8 cellular contexts compared by ENCODE assay signal in the genomic region with DNA sequence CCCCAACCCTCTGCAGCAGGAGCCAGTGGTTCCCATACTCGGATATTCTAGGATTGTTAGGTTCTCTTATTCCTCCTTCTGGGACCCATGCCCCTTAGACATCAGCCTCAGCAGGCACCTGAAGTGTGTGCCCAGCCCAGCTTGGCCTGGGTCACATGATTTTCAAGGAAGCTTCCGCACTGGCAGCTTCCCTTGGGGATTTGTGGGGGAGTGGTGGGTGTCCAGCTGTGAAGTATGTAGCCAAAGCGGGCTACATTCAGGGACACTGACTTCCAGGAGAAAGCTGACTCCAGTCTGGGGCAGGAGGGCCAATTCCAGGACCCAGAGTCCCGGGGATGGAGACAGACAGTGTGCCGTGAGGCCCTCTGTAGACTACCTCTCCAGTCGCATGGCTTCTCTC. TPM values are rescaled to one million over a fixed set of nuclear protein-coding genes. Genes with fewer than 3 reads are reported as not detected.
DNase-seq lines count a peak whose midpoint lies in the region; ATAC-seq, FAIRE-seq and TF ChIP-seq lines count a peak whose summit lies in the region.

No MANE protein-coding gene starts in this region.

- DNase-seq in stimulated activated CD4-positive, alpha-beta T cell treated with anti-CD3 and anti-CD28 coated beads, Interleukin-15, amount 100 ng/mL, for 24 hours = peak; percentile 30
- DNase-seq in stimulated activated CD4-positive, alpha-beta T cell treated with anti-CD3 and anti-CD28 coated beads, Interleukin-4, amount 100 ng/mL, for 24 hours = no peak
- DNase-seq in activated CD4-positive, alpha-beta memory T cell treated with anti-CD3 and anti-CD28 coated beads for 36 hours = peak; percentile 32
- DNase-seq in foreskin fibroblast = peak in 1 of 2 donors; percentile 58
- peak in 2 of 6 donors; percentile 30 to 49 for DNase-seq in pancreas
- no peak for DNase-seq in GM10248 (ENCODE audit: extremely low spot score)

- H3K36me3 ChIP-seq in pancreas = no peaks in the 10 kb centered on the region

- peaks cover 53% of the 10 kb centered on the region for H3K4me1 Mint-ChIP-seq in activated CD4-positive, alpha-beta memory T cell treated with anti-CD3 and anti-CD28 coated beads for 36 hours (ENCODE audit: low read depth)

- H3K4me1 ChIP-seq in pancreas = peaks cover 20 to 43% (median 30%) of the 10 kb centered on the region in 3 donors

- no peaks in the 10 kb centered on the region for H3K9me3 Mint-ChIP-seq in activated CD4-positive, alpha-beta memory T cell treated with anti-CD3 and anti-CD28 coated beads for 36 hours

- H3K4me3 Mint-ChIP-seq in activated CD4-positive, alpha-beta memory T cell treated with anti-CD3 and anti-CD28 coated beads for 36 hours = peak overlapping the region; percentile 92

- no peaks in the 10 kb centered on the region for H3K27me3 ChIP-seq in pancreas

- no peak for FAIRE-seq in pancreas (lab: Jason Lieb, UNC)

- H3K4me3 ChIP-seq in foreskin fibroblast (ENCODE audit: low read depth in 1 of 2, low read length in 2 of 2) (peak overlapping the region; percentile 84 to 87), pancreas (peak overlapping the region in 3 of 4 donors; percentile 69 to 82 (median 78))

- no peaks in the 10 kb centered on the region for H3K9me3 ChIP-seq in pancreas

- TF ChIP-seq CTCF in foreskin fibroblast (IDR thresholded peaks at IDR 0.05; ENCODE audit: low read depth, low read length) (no peak), pancreas (IDR thresholded peaks at IDR 0.05) (no peak), GM10248 (IDR thresholded peaks at IDR 0.05; ENCODE audit: control extremely low read depth, extremely low read depth, low read depth, missing control alignments) (no peak)

- peak in 2 of 4 donors; percentile 2 to 4 for ATAC-seq in pancreas
- no peak for ATAC-seq in GM19467 (IDR thresholded peaks at IDR 0.05; ENCODE audit: unreplicated experiment)
- ATAC-seq in HG03354 (IDR thresholded peaks at IDR 0.05; ENCODE audit: poor library complexity, severe bottlenecking, unreplicated experiment) = no peak

- H3K36me3 Mint-ChIP-seq in activated CD4-positive, alpha-beta memory T cell treated with anti-CD3 and anti-CD28 coated beads for 36 hours = peaks cover 1% of the 10 kb centered on the region

- CTCF ChIA-PET in activated CD4-positive, alpha-beta memory T cell treated with anti-CD3 and anti-CD28 coated beads for 36 hours (lab: Charles Lee) = interaction anchor here (1.0 to 1.8 kb wide), 4 partner anchors 13 to 283 kb away, joined by 3 to 10 read pairs (median 4); a partner anchor contains a TSS
- CTCF ChIA-PET in GM10248 (lab: Yijun Ruan, JAX) = interaction anchor here (0.9 to 3.8 kb wide), 9 partner anchors 10 to 301 kb away, joined by 3 to 21 read pairs (median 4); a partner anchor contains a TSS

- H3K27me3 Mint-ChIP-seq in activated CD4-positive, alpha-beta memory T cell treated with anti-CD3 and anti-CD28 coated beads for 36 hours = no peaks in the 10 kb centered on the region

- intact Hi-C loops in activated CD4-positive, alpha-beta memory T cell treated with anti-CD3 and anti-CD28 coated beads for 36 hours (cut with micrococcal nuclease) = loop anchor here (1.0 to 2.0 kb wide), 3 partner anchors 126 to 300 kb away; a partner anchor contains a TSS
- intact Hi-C loops in pancreas (cut with DNase I) = no loop called here

- POLR2A ChIA-PET in activated CD4-positive, alpha-beta memory T cell treated with anti-CD3 and anti-CD28 coated beads for 36 hours (lab: Charles Lee) = interaction anchor here (1.1 to 1.4 kb wide), 3 partner anchors 9 to 300 kb away, joined by 3 read pairs; no protein-coding TSS in a partner anchor
- POLR2A ChIA-PET in GM10248 (lab: Yijun Ruan, JAX) = interaction anchor here (0.6 kb wide), 1 partner anchor 144 kb away, joined by 6 read pairs; no protein-coding TSS in a partner anchor

- peak overlapping the region in 3 of 4 donors; percentile 72 to 86 (median 81) for H3K27ac ChIP-seq in pancreas

- 6 to 7% methylated on average over 6 of the region's 6 CpGs for WGBS in pancreas, 2 donors

- H3K27ac Mint-ChIP-seq in activated CD4-positive, alpha-beta memory T cell treated with anti-CD3 and anti-CD28 coated beads for 36 hours = peak overlapping the region; percentile 96

RNA-seq across cellular contexts. Expression of a gene that starts 1.3 kb away (rescaled TPM):
- total RNA-seq in activated CD4-positive, alpha-beta memory T cell treated with anti-CD3 and anti-CD28 coated beads for 36 hours = 10 to 100 TPM; 48.1 to 48.8 TPM
- 10 to 100 TPM; 12.5 to 32.1 (median 16.5) TPM for total RNA-seq in pancreas
- polyA plus RNA-seq in pancreas = 10 to 100 TPM; 20.1 to 26.2 TPM

RNA-seq across cellular contexts. Expression of a gene that starts 14.0 kb away (rescaled TPM):
- total RNA-seq in activated CD4-positive, alpha-beta memory T cell treated with anti-CD3 and anti-CD28 coated beads for 36 hours = 10 to 100 TPM; 59.1 to 65.9 TPM
- total RNA-seq in pancreas = 10 to 100 TPM; 11.7 to 20.4 (median 16.9) TPM
- 10 to 100 TPM; 26.4 to 31.2 TPM for polyA plus RNA-seq in pancreas

RNA-seq across cellular contexts. Expression of a gene that starts 33.3 kb away (rescaled TPM):
- total RNA-seq in activated CD4-positive, alpha-beta memory T cell treated with anti-CD3 and anti-CD28 coated beads for 36 hours = 100 to 1,000 TPM; 165 to 168 TPM
- 10 to 100 TPM; 14.8 to 33.7 (median 27.6) TPM for total RNA-seq in pancreas
- polyA plus RNA-seq in pancreas = 10 to 100 TPM; 15.1 to 23.8 TPM

RNA-seq across cellular contexts. Expression of a gene that starts 53.7 kb away (rescaled TPM):
- 10 to 100 TPM; 22.3 TPM for total RNA-seq in activated CD4-positive, alpha-beta memory T cell treated with anti-CD3 and anti-CD28 coated beads for 36 hours
- 10 to 100 TPM in 2 of 6 donors, 1 to 10 TPM in 4; 6.2 to 11.6 (median 8.6) TPM for total RNA-seq in pancreas
- polyA plus RNA-seq in pancreas = 1 to 10 TPM; 5.2 to 6.8 TPM

Comparison
In these comparisons a context has a peak if more than half of its experiments do, and no peak if none do; other contexts are left out.
1. DNase-seq: peak in stimulated activated CD4-positive, alpha-beta T cell treated with anti-CD3 and anti-CD28 coated beads, Interleukin-15, amount 100 ng/mL, for 24 hours (single experiment) and activated CD4-positive, alpha-beta memory T cell treated with anti-CD3 and anti-CD28 coated beads for 36 hours (single experiment); none in stimulated activated CD4-positive, alpha-beta T cell treated with anti-CD3 and anti-CD28 coated beads, Interleukin-4, amount 100 ng/mL, for 24 hours (single experiment) and GM10248 (single experiment).
2. RNA of a gene that starts 33.3 kb away (total RNA-seq): 165 to 168 TPM in activated CD4-positive, alpha-beta memory T cell treated with anti-CD3 and anti-CD28 coated beads for 36 hours; 14.8 to 33.7 TPM in pancreas; every median in the first group is over 4 times any median in the second.